ENCODE assay signal across 1 cellular context in genomic region chr15:40160689-40161688, GRCh38.
TF ChIP-seq lines count a peak whose summit lies in the region.

TSS of gene BUB1B (plus strand) at chr15:40161069. CDS start at chr15:40161221, 152 bp downstream.

TF ChIP-seq in WTC11, 78 proteins besides CTCF, POLR2A, EP300 and RAD21 (continued from another document):
- TF ChIP-seq, protein P1, sequence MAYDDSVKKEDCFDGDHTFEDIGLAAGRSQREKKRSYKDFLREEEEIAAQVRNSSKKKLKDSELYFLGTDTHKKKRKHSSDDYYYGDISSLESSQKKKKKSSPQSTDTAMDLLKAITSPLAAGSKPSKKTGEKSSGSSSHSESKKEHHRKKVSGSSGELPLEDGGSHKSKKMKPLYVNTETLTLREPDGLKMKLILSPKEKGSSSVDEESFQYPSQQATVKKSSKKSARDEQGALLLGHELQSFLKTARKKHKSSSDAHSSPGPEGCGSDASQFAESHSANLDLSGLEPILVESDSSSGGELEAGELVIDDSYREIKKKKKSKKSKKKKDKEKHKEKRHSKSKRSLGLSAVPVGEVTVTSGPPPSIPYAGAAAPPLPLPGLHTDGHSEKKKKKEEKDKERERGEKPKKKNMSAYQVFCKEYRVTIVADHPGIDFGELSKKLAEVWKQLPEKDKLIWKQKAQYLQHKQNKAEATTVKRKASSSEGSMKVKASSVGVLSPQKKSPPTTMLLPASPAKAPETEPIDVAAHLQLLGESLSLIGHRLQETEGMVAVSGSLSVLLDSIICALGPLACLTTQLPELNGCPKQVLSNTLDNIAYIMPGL (CRISPR knock-in tag; IDR thresholded peaks at IDR 0.05) = 0 out of 2 replicates have a peak, but pooled peaks have one; percentile 47
- peak; percentile 85 for TF ChIP-seq SMAD3 (CRISPR knock-in tag; IDR thresholded peaks at IDR 0.05; ENCODE audit: borderline replicate concordance)
- TF ChIP-seq GABPB1 (CRISPR knock-in tag; IDR thresholded peaks at IDR 0.05) = peak; percentile 79
- no peak; the same call in 1 of the 2 replicates for TF ChIP-seq NFE2L1 (CRISPR knock-in tag; IDR thresholded peaks at IDR 0.05)
- TF ChIP-seq, protein P2, sequence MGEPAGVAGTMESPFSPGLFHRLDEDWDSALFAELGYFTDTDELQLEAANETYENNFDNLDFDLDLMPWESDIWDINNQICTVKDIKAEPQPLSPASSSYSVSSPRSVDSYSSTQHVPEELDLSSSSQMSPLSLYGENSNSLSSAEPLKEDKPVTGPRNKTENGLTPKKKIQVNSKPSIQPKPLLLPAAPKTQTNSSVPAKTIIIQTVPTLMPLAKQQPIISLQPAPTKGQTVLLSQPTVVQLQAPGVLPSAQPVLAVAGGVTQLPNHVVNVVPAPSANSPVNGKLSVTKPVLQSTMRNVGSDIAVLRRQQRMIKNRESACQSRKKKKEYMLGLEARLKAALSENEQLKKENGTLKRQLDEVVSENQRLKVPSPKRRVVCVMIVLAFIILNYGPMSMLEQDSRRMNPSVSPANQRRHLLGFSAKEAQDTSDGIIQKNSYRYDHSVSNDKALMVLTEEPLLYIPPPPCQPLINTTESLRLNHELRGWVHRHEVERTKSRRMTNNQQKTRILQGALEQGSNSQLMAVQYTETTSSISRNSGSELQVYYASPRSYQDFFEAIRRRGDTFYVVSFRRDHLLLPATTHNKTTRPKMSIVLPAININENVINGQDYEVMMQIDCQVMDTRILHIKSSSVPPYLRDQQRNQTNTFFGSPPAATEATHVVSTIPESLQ (CRISPR knock-in tag; IDR thresholded peaks at IDR 0.05) = no peak
- TF ChIP-seq, protein P3, sequence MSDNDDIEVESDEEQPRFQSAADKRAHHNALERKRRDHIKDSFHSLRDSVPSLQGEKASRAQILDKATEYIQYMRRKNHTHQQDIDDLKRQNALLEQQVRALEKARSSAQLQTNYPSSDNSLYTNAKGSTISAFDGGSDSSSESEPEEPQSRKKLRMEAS (CRISPR knock-in tag; IDR thresholded peaks at IDR 0.05) = peak; percentile 94
- TF ChIP-seq, protein P4, sequence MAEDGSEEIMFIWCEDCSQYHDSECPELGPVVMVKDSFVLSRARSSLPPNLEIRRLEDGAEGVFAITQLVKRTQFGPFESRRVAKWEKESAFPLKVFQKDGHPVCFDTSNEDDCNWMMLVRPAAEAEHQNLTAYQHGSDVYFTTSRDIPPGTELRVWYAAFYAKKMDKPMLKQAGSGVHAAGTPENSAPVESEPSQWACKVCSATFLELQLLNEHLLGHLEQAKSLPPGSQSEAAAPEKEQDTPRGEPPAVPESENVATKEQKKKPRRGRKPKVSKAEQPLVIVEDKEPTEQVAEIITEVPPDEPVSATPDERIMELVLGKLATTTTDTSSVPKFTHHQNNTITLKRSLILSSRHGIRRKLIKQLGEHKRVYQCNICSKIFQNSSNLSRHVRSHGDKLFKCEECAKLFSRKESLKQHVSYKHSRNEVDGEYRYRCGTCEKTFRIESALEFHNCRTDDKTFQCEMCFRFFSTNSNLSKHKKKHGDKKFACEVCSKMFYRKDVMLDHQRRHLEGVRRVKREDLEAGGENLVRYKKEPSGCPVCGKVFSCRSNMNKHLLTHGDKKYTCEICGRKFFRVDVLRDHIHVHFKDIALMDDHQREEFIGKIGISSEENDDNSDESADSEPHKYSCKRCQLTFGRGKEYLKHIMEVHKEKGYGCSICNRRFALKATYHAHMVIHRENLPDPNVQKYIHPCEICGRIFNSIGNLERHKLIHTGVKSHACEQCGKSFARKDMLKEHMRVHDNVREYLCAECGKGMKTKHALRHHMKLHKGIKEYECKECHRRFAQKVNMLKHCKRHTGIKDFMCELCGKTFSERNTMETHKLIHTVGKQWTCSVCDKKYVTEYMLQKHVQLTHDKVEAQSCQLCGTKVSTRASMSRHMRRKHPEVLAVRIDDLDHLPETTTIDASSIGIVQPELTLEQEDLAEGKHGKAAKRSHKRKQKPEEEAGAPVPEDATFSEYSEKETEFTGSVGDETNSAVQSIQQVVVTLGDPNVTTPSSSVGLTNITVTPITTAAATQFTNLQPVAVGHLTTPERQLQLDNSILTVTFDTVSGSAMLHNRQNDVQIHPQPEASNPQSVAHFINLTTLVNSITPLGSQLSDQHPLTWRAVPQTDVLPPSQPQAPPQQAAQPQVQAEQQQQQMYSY (CRISPR knock-in tag; IDR thresholded peaks at IDR 0.05) = no peak
- TF ChIP-seq NR3C1 (CRISPR knock-in tag; conservative IDR thresholded peaks at IDR 0.05; ENCODE audit: low read depth) = no peak
- TF ChIP-seq ZNF671 (CRISPR knock-in tag; IDR thresholded peaks at IDR 0.05) = no peak
- TF ChIP-seq ZNF396 (CRISPR knock-in tag; IDR thresholded peaks at IDR 0.05; ENCODE audit: borderline replicate concordance) = no peak
- no peak for TF ChIP-seq TP53 (CRISPR knock-in tag; IDR thresholded peaks at IDR 0.05)
- no peak for TF ChIP-seq CDX4 (CRISPR knock-in tag; IDR thresholded peaks at IDR 0.05; ENCODE audit: borderline replicate concordance)
- no peak for TF ChIP-seq ATF3 (CRISPR knock-in tag; conservative IDR thresholded peaks at IDR 0.05)
- TF ChIP-seq PREB (CRISPR knock-in tag; IDR thresholded peaks at IDR 0.05; ENCODE audit: borderline replicate concordance) = 0 out of 2 replicates have a peak, but pooled peaks have one; percentile 25
- TF ChIP-seq E2F1 (CRISPR knock-in tag; IDR thresholded peaks at IDR 0.05) = peak; percentile 87
- peak; percentile 92 for TF ChIP-seq ZNF232 (CRISPR knock-in tag; IDR thresholded peaks at IDR 0.05)
- TF ChIP-seq E2F5 (CRISPR knock-in tag; IDR thresholded peaks at IDR 0.05) = peak; percentile 95
- TF ChIP-seq ETV6 (CRISPR knock-in tag; IDR thresholded peaks at IDR 0.05) = peak; percentile 81; the same call in 1 of the 2 replicates
- TF ChIP-seq TEAD1 (CRISPR knock-in tag; IDR thresholded peaks at IDR 0.05) = peak; percentile 60; the same call in 1 of the 2 replicates
- no peak for TF ChIP-seq GTF2I (CRISPR knock-in tag; conservative IDR thresholded peaks at IDR 0.05)
- TF ChIP-seq FOXP4 (CRISPR knock-in tag; IDR thresholded peaks at IDR 0.05) = peak; percentile 65; the same call in 1 of the 2 replicates
- peak; percentile 99 for TF ChIP-seq SP1 (CRISPR knock-in tag; conservative IDR thresholded peaks at IDR 0.05)
- TF ChIP-seq ESRRA (CRISPR knock-in tag; IDR thresholded peaks at IDR 0.05; ENCODE audit: borderline replicate concordance) = 0 out of 2 replicates have a peak, but pooled peaks have one; percentile 17
- peak; percentile 53; the same call in 1 of the 2 replicates for TF ChIP-seq ZNF281 (CRISPR knock-in tag; IDR thresholded peaks at IDR 0.05)
- TF ChIP-seq MLX (CRISPR knock-in tag; IDR thresholded peaks at IDR 0.05) = no peak
